ENCODE assay signal across 8 cellular contexts in the genomic region with DNA sequence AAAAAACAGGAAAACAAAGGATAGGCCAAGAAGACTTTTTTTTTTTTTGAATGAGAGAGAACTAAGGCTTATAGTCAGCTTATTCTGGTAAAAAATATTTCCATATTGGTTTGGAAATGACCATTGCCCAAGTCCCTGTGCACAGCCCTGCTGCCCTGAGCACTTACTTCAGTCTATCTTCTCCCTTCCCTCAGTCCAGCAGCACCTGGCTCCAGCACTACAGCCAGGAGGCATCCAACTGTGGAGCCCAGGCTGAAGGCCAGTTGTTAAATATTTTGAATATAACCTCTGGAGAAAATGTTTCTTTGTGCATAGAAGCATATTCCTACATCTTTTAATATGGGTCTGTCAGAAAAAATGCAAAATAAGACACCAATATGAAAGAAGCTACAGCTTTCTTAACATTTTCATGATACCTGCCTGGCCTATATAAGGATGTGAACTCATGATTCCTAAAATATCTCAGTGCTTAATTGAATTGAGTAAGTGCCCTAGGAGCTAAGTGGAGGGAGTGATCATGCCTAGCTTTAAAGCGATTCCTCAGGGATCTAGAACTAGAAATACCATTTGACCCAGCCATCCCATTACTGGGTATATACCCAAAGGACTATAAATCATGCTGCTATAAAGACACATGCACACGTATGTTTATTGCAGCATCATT. TPM values are rescaled to one million over a fixed set of nuclear protein-coding genes. Genes with fewer than 3 reads are reported as not detected.
"Had no signal": no experiment of that assay in that cellular context is flagged by ENCODE, and none has a peak within 500 bp of the region (broad histone marks: within the 10 kb centered on the region; RNA-seq: fewer than 3 reads in every experiment).

No MANE protein-coding gene starts in this region.

- FAIRE-seq: HepG2, HTR-8/SVneo, K562 had no signal

- H3K27me3 Mint-ChIP-seq: IgD-negative memory B cell had no signal

- H3K4me3 Mint-ChIP-seq: IgD-negative memory B cell had no signal

- H3K27ac Mint-ChIP-seq: IgD-negative memory B cell had no signal

- H3K4me3 ChIP-seq: K562 had no signal

- H3K4me1 Mint-ChIP-seq: IgD-negative memory B cell had no signal

- H3K27ac ChIP-seq: HL-60 had no signal

- DNase-seq: IMR-90 had no signal

- ATAC-seq: HepG2, K562 had no signal

RNA-seq across cellular contexts. Expression of a gene that starts 14.4 kb away (rescaled TPM):
- total RNA-seq: HepG2, HT1080, K562 had no signal
- polyA plus RNA-seq: HepG2, K562 had no signal

RNA-seq across cellular contexts. Expression of a gene that starts 45.4 kb away (rescaled TPM):
- total RNA-seq: HT-29 had no signal
- polyA plus RNA-seq: K562 had no signal
